28 cellular contexts compared by ENCODE assay signal in the genomic region with DNA sequence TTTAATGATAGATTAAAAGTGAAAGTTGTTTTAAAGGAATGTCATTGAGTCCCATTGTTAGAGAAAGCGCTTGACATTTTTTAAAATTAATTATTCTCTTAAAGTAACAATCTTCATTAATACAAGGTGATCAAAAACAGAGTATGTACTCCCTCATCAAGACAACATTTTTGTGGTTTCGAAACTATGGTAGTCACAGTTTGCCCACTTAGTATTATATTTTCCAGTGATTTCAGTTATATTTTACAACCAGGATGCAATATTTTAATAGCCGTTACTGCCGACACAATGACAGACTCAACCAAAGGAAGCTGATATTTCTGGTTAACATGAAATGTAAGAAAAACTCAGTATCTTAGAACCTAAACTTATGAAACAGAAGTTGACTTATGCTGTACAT. TPM values are rescaled to one million over a fixed set of nuclear protein-coding genes. Genes with fewer than 3 reads are reported as not detected.
DNase-seq lines count a peak whose midpoint lies in the region; ATAC-seq and TF ChIP-seq lines count a peak whose summit lies in the region.
"Had no signal": no experiment of that assay in that cellular context is flagged by ENCODE, and none has a peak within 500 bp of the region (broad histone marks: within the 10 kb centered on the region; RNA-seq: fewer than 3 reads in every experiment).

No MANE protein-coding gene starts in this region.

- no peak for TF ChIP-seq EP300 in SK-N-SH (IDR thresholded peaks at IDR 0.05; ENCODE audit: borderline replicate concordance in 1 of 2, low read depth in 1 of 2, low read length in 1 of 2)

- no peak overlapping the region for H2BK5ac ChIP-seq in neuronal stem cell (ENCODE audit: low read length)

- H2AK5ac ChIP-seq in neuronal stem cell (ENCODE audit: low read depth, low read length), result no peak overlapping the region

- no peak for TF ChIP-seq RAD21 in SK-N-SH (IDR thresholded peaks at IDR 0.05; ENCODE audit: low read length)

- H3K27me3 ChIP-seq in SK-N-SH (ENCODE audit: insufficient read depth), result peaks cover 15% of the 10 kb centered on the region; the same call in 1 of the 2 replicates
- H3K27me3 ChIP-seq in neuronal stem cell (ENCODE audit: control insufficient read depth in 3 of 3, insufficient read depth in 3 of 3, low read depth in 1 of 3, low read length in 3 of 3), result no peaks in the 10 kb centered on the region
- H3K27me3 ChIP-seq: vagina had no signal

- no peak overlapping the region for H2BK120ac ChIP-seq in neuronal stem cell (ENCODE audit: low read depth, low read length)

- no peak for TF ChIP-seq POLR2A in GM18505 (IDR thresholded peaks at IDR 0.05; ENCODE audit: borderline replicate concordance, extremely low read depth, insufficient read depth, insufficient read length)

- no peak overlapping the region for H3K4ac ChIP-seq in neuronal stem cell (ENCODE audit: low read length)

- no peak for ATAC-seq in SK-N-SH treated with all-trans-retinoic acid at 6 μM for 48 hours
- no peak for ATAC-seq in GM18505 (IDR thresholded peaks at IDR 0.05; ENCODE audit: unreplicated experiment)
- ATAC-seq in GM19395 (IDR thresholded peaks at IDR 0.05; ENCODE audit: unreplicated experiment), result no peak

- H3K4me3 ChIP-seq in SK-N-SH (ENCODE audit: low read depth in 2 of 2, low read length in 1 of 2) (no peak overlapping the region), neuronal stem cell (ENCODE audit: low read length in 2 of 2) (no peak overlapping the region)
- H3K4me3 ChIP-seq: dorsolateral prefrontal cortex, suprapubic skin, vagina had no signal

- no peak overlapping the region for H2BK12ac ChIP-seq in neuronal stem cell (ENCODE audit: low read length)

- no peaks in the 10 kb centered on the region for H4K20me1 ChIP-seq in SK-N-SH (ENCODE audit: insufficient read depth)

- DNase-seq in SK-N-SH (no peak), chondrocyte (ENCODE audit: low spot score) (no peak), neuronal stem cell (ENCODE audit: low spot score) (no peak), NCI-H2196 treated with DMSO at 0.1 percent for 48 hours (lab: John Stamatoyannopoulos, UW; ENCODE audit: unreplicated experiment) (no peak), cerebellar cortex (ENCODE audit: low spot score) (no peak)
- DNase-seq: activated CD4-positive, alpha-beta T cell treated with anti-CD3 and anti-CD28 coated beads for 48 hours; activated CD8-positive, alpha-beta memory T cell treated with anti-CD3 and anti-CD28 coated beads for 24 hours; activated effector memory CD4-positive, alpha-beta T cell treated with Interleukin-2 at 50 U/mL for 16 hours; central memory CD4-positive, alpha-beta T cell; dorsolateral prefrontal cortex; H9; left ventricle myocardium superior; naive B cell; NCI-H1694; occipital lobe; stimulated activated CD4-positive, alpha-beta T cell treated with anti-CD3 and anti-CD28 coated beads, Interleukin-12 subunit alpha, Interleukin-12 subunit beta, amount 100 ng/mL, for 4 hours; stimulated activated CD4-positive, alpha-beta T cell treated with anti-CD3 and anti-CD28 coated beads, Interleukin-4, amount 100 ng/mL, for 24 hours; SW 1271; T1000; WERI-Rb-1 had no signal

- H2BK15ac ChIP-seq in neuronal stem cell (ENCODE audit: low read length), result no peak overlapping the region

- H3K9me2 ChIP-seq in SK-N-SH, result no peaks in the 10 kb centered on the region

- no peaks in the 10 kb centered on the region for H3K36me3 ChIP-seq in SK-N-SH (replicated peaks in 1 of 2; ENCODE audit: control insufficient read depth in 1 of 2, insufficient read depth in 2 of 2, low read length in 1 of 2)
- no peaks in the 10 kb centered on the region for H3K36me3 ChIP-seq in neuronal stem cell (replicated peaks in 1 of 2; ENCODE audit: control insufficient read depth in 2 of 2, insufficient read depth in 2 of 2, low read length in 2 of 2)
- H3K36me3 ChIP-seq: suprapubic skin, vagina, WERI-Rb-1 had no signal

- H3K9ac ChIP-seq in SK-N-SH (no peak overlapping the region), neuronal stem cell (ENCODE audit: low read depth, low read length, poor library complexity) (no peak overlapping the region)

- no peak for TF ChIP-seq CTCF in SK-N-SH (IDR thresholded peaks at IDR 0.05)
- no peak for TF ChIP-seq CTCF in chondrocyte (IDR thresholded peaks at IDR 0.05)

- H3K36me3 Mint-ChIP-seq in chondrocyte (ENCODE audit: low read depth), result peaks cover 8% of the 10 kb centered on the region
- H3K36me3 Mint-ChIP-seq: activated naive CD8-positive, alpha-beta T cell; naive B cell; stimulated activated memory B cell treated with anti-CD40 and anti-IgM and Interleukin-4, amounts not matched to agents 10 μg/mL and 1 μg/mL and 100 μg/mL, for 72 hours had no signal

- H3K9me3 Mint-ChIP-seq in chondrocyte (ENCODE audit: low read depth), result no peaks in the 10 kb centered on the region
- H3K9me3 Mint-ChIP-seq: H9; naive B cell; stimulated activated memory B cell treated with anti-CD40 and anti-IgM and Interleukin-4, amounts not matched to agents 10 μg/mL and 1 μg/mL and 100 μg/mL, for 72 hours had no signal

- peaks cover 37% of the 10 kb centered on the region for H3K4me1 Mint-ChIP-seq in chondrocyte (ENCODE audit: low read depth)
- H3K4me1 Mint-ChIP-seq: H9; naive B cell; stimulated activated memory B cell treated with anti-CD40 and anti-IgM and Interleukin-4, amounts not matched to agents 10 μg/mL and 1 μg/mL and 100 μg/mL, for 72 hours had no signal

- H3K27me3 Mint-ChIP-seq in chondrocyte (ENCODE audit: low read depth), result no peaks in the 10 kb centered on the region

- peak overlapping the region; percentile 24; the same call in 1 of the 2 replicates for H3K4me2 ChIP-seq in SK-N-SH
- no peak overlapping the region for H3K4me2 ChIP-seq in neuronal stem cell (ENCODE audit: insufficient read depth, low read length, poor library complexity, severe bottlenecking)

- no peaks in the 10 kb centered on the region for H3K79me1 ChIP-seq in neuronal stem cell (ENCODE audit: low read depth, low read length)

- H3K23ac ChIP-seq in neuronal stem cell (ENCODE audit: low read depth, low read length, poor library complexity), result no peak overlapping the region

- 18% methylated on average over 4 of the region's 4 CpGs for whole genome bisulfite sequencing in SK-N-SH (ENCODE audit: low lambda C conversion rate)
- WGBS in neuronal stem cell (ENCODE audit: extremely low coverage in 2 of 2, insufficient read length in 2 of 2, insufficient replicate concordance in 1 of 2), 2 donors, result no CpG with 5 or more reads among the region's 4 CpGs

- H3K4me3 Mint-ChIP-seq in chondrocyte (ENCODE audit: unreplicated experiment), result peak overlapping the region; percentile 26
- H3K4me3 Mint-ChIP-seq: activated naive CD8-positive, alpha-beta T cell; H9; stimulated activated memory B cell treated with anti-CD40 and anti-IgM and Interleukin-4, amounts not matched to agents 10 μg/mL and 1 μg/mL and 100 μg/mL, for 72 hours had no signal

- H3K27ac ChIP-seq in SK-N-SH (ENCODE audit: low read depth in 2 of 2, low read length in 1 of 2) (no peak overlapping the region), neuronal stem cell (replicated peaks; ENCODE audit: low read length) (no peak overlapping the region)
- H3K27ac ChIP-seq: 22Rv1, suprapubic skin, vagina, WERI-Rb-1 had no signal

- no peaks in the 10 kb centered on the region for H3K79me2 ChIP-seq in SK-N-SH (ENCODE audit: insufficient read depth)

- H4K8ac ChIP-seq in neuronal stem cell (ENCODE audit: low read depth, low read length), result no peak overlapping the region

- H3K27ac Mint-ChIP-seq in chondrocyte (ENCODE audit: unreplicated experiment), result peak overlapping the region; percentile 86
- H3K27ac Mint-ChIP-seq: activated naive CD8-positive, alpha-beta T cell; naive B cell; stimulated activated memory B cell treated with anti-CD40 and anti-IgM and Interleukin-4, amounts not matched to agents 10 μg/mL and 1 μg/mL and 100 μg/mL, for 72 hours had no signal

- H2AFZ ChIP-seq in SK-N-SH (ENCODE audit: low read depth) (no peak overlapping the region), neuronal stem cell (ENCODE audit: low read length) (peak overlapping the region; percentile 79)

- H3K4me1 ChIP-seq in SK-N-SH (ENCODE audit: control insufficient read depth in 1 of 2, insufficient read depth in 2 of 2, low read depth in 1 of 2, low read length in 1 of 2) (no peaks in the 10 kb centered on the region), neuronal stem cell (ENCODE audit: control insufficient read depth in 2 of 2, insufficient read depth in 1 of 2, low read depth in 1 of 2, low read length in 2 of 2) (peaks cover 0 to 10% of the 10 kb centered on the region in 2 donors)
- H3K4me1 ChIP-seq: suprapubic skin, vagina had no signal

- no peaks in the 10 kb centered on the region for H3K9me3 ChIP-seq in SK-N-SH
- no peaks in the 10 kb centered on the region for H3K9me3 ChIP-seq in neuronal stem cell (replicated peaks in 1 of 2; ENCODE audit: control insufficient read depth in 2 of 2, insufficient read depth in 1 of 2, low read depth in 1 of 2, low read length in 2 of 2)
- H3K9me3 ChIP-seq: suprapubic skin, vagina had no signal

- POLR2A ChIA-PET in SK-N-SH (lab: Yijun Ruan, JAX), result no interaction called here

- H3K18ac ChIP-seq in neuronal stem cell (ENCODE audit: low read length), result no peak overlapping the region

- CTCF ChIA-PET in SK-N-SH (lab: Yijun Ruan, JAX), result no interaction called here

- no peak overlapping the region for H4K91ac ChIP-seq in neuronal stem cell (ENCODE audit: low read depth, low read length, poor library complexity)

- H3F3A ChIP-seq in SK-N-SH (replicated peaks; ENCODE audit: insufficient read depth), result no peaks in the 10 kb centered on the region

- no peak overlapping the region for H3K14ac ChIP-seq in neuronal stem cell (ENCODE audit: low read length)

TF ChIP-seq in SK-N-SH, 30 proteins besides CTCF, POLR2A, EP300 and RAD21 (continues in another document):
- TF ChIP-seq RCOR1 (IDR thresholded peaks at IDR 0.05; ENCODE audit: low read length) (no peak), NFIC (IDR thresholded peaks at IDR 0.05; ENCODE audit: borderline replicate concordance) (no peak), NRF1 (IDR thresholded peaks at IDR 0.05; ENCODE audit: low read depth, low read length) (no peak)
- TF ChIP-seq, protein P1, sequence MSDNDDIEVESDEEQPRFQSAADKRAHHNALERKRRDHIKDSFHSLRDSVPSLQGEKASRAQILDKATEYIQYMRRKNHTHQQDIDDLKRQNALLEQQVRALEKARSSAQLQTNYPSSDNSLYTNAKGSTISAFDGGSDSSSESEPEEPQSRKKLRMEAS (IDR thresholded peaks at IDR 0.05; ENCODE audit: low read depth), result no peak

TF ChIP-seq in SK-N-SH treated with all-trans-retinoic acid at 6 μM for 48 hours, 23 proteins besides CTCF, POLR2A, EP300 and RAD21 (continues in another document):
- TF ChIP-seq RARB (CRISPR knock-in tag; IDR thresholded peaks at IDR 0.05), result no peak
- TF ChIP-seq BACH2 (CRISPR knock-in tag; IDR thresholded peaks at IDR 0.05; ENCODE audit: borderline replicate concordance), result no peak
- no peak for TF ChIP-seq ESRRG (CRISPR knock-in tag; IDR thresholded peaks at IDR 0.05)
- TF ChIP-seq CSDC2 (CRISPR knock-in tag; IDR thresholded peaks at IDR 0.05), result no peak
- no peak for TF ChIP-seq ZNF565 (CRISPR knock-in tag; conservative IDR thresholded peaks at IDR 0.05; ENCODE audit: low read depth)
- TF ChIP-seq ZNF70 (CRISPR knock-in tag; IDR thresholded peaks at IDR 0.05), result no peak

RNA-seq across cellular contexts. Expression of a gene that starts 31.3 kb away (rescaled TPM):
- not detected in 2 replicates for polyA plus RNA-seq in SK-N-SH (2012; rRNA removed)
- polyA plus RNA-seq in SK-N-SH (2012; cell fraction: cytosol; rRNA removed), result not detected in 2 replicates
- polyA plus RNA-seq in SK-N-SH (2012; cell fraction: nucleus; rRNA removed), result not detected in 2 replicates
- total RNA-seq in chondrocyte, result 19.2 to 28.8 TPM (median 22.1 TPM) in 3 replicates
- 0.03 TPM for polyA plus RNA-seq in neuronal stem cell (2013, experiment 1 of 2)
- 0.03 TPM for polyA plus RNA-seq in neuronal stem cell (2013, experiment 2 of 2)
